23 cellular contexts compared by ENCODE assay signal in genomic region chr7:156614434-156615264, GRCh38. TPM values are rescaled to one million over a fixed set of nuclear protein-coding genes. Genes with fewer than 3 reads are reported as not detected.
DNase-seq lines count a peak whose midpoint lies in the region; FAIRE-seq lines count a peak whose summit lies in the region.
"Had no signal": no experiment of that assay in that cellular context is flagged by ENCODE, and none has a peak within 500 bp of the region (broad histone marks: within the 10 kb centered on the region; RNA-seq: fewer than 3 reads in every experiment).

No MANE protein-coding gene starts in this region.

- DNase-seq in DMS153 (lab: John Stamatoyannopoulos, UW) (peak; percentile 14), DMS153 treated with DMSO at 0.1 percent for 48 hours (lab: John Stamatoyannopoulos, UW; ENCODE audit: unreplicated experiment) (no peak), NCI-H774 (lab: John Stamatoyannopoulos, UW) (peak; percentile 23), inferior parietal cortex (ENCODE audit: extremely low spot score) (peak; percentile 9), small intestine (peak; percentile 90), NCI-H2227 treated with DMSO at 0.1 percent for 48 hours (lab: John Stamatoyannopoulos, UW) (no peak), medulla oblongata (ENCODE audit: extremely low spot score) (no peak), immature natural killer cell (no peak)
- DNase-seq: 8988T; activated naive CD8-positive, alpha-beta T cell treated with anti-CD3 and anti-CD28 coated beads, Interleukin-2, amount 50 U/mL, for 24 hours; BE2C; GF-D8; lower lobe of right lung; naive thymus-derived CD4-positive, alpha-beta T cell; NCI-H1105; NCI-H226; posterior cingulate gyrus; Right ventricle myocardium superior; stimulated activated CD4-positive, alpha-beta T cell treated with anti-CD3 and anti-CD28 coated beads, Interleukin-4, amount 100 ng/mL, for 4 hours had no signal

- H3K9me3 ChIP-seq in small intestine (ENCODE audit: control insufficient read depth, low read depth): no peaks in the 10 kb centered on the region
- H3K9me3 ChIP-seq: BE2C, gastroesophageal sphincter, lower lobe of right lung had no signal

- no peak for FAIRE-seq in small intestine (lab: Jason Lieb, UNC)
- FAIRE-seq: D721Med, GM12878 had no signal

- H3K4me3 Mint-ChIP-seq in immature natural killer cell: no peak overlapping the region
- H3K4me3 Mint-ChIP-seq: activated naive CD8-positive, alpha-beta T cell treated with anti-CD3 and anti-CD28 coated beads, Interleukin-2, amount 50 U/mL, for 24 hours; dendritic cell treated with granulocyte-macrophage colony-stimulating factor and Interleukin-4, amounts not matched to agents 40 ng/mL and 50 ng/mL, for 4 days had no signal

- H3K36me3 Mint-ChIP-seq in immature natural killer cell: peaks cover 0 to 5% (median 0%) of the 10 kb centered on the region in 3 donors

- peaks cover 8 to 17% (median 10%) of the 10 kb centered on the region in 3 donors for H3K27me3 Mint-ChIP-seq in immature natural killer cell (ENCODE audit: low read depth in 3 of 3)

- peaks cover 0 to 5% of the 10 kb centered on the region in 2 donors for H3K27me3 ChIP-seq in small intestine (ENCODE audit: control insufficient read depth in 2 of 2, insufficient read depth in 2 of 2, low read length in 2 of 2)

- H3K27ac Mint-ChIP-seq in immature natural killer cell: no peak overlapping the region
- H3K27ac Mint-ChIP-seq: activated naive CD8-positive, alpha-beta T cell treated with anti-CD3 and anti-CD28 coated beads, Interleukin-2, amount 50 U/mL, for 24 hours; dendritic cell treated with granulocyte-macrophage colony-stimulating factor and Interleukin-4, amounts not matched to agents 40 ng/mL and 50 ng/mL, for 4 days had no signal

- 14 to 59% (median 34%) methylated on average over 19 of the region's 19 CpGs for WGBS in small intestine, 3 donors

- H3K36me3 ChIP-seq in small intestine (ENCODE audit: control insufficient read depth in 2 of 2, insufficient read depth in 2 of 2, low read length in 2 of 2): no peaks in the 10 kb centered on the region
- H3K36me3 ChIP-seq: BE2C, gastroesophageal sphincter, lower lobe of right lung had no signal

- H3K4me1 ChIP-seq in small intestine (ENCODE audit: control insufficient read depth in 2 of 2, insufficient read depth in 1 of 2, low read depth in 1 of 2, low read length in 1 of 2): peaks cover 0 to 5% of the 10 kb centered on the region in 2 donors
- H3K4me1 ChIP-seq: BE2C had no signal

- H3K27ac ChIP-seq in small intestine (ENCODE audit: low read depth in 1 of 2, low read length in 1 of 2): peak overlapping the region; percentile 33 to 70
- H3K27ac ChIP-seq: gastroesophageal sphincter, lower lobe of right lung had no signal

- H3K4me1 Mint-ChIP-seq in immature natural killer cell: peaks cover 12 to 16% of the 10 kb centered on the region in 2 donors

- H3K4me3 ChIP-seq in small intestine (ENCODE audit: low read depth in 1 of 2, low read length in 2 of 2): no peak overlapping the region
- H3K4me3 ChIP-seq: gastroesophageal sphincter, GM12878, lower lobe of right lung had no signal

- H3K9me3 Mint-ChIP-seq in immature natural killer cell: peaks cover 0 to 2% (median 0%) of the 10 kb centered on the region in 6 donors
- H3K9me3 Mint-ChIP-seq: activated naive CD8-positive, alpha-beta T cell treated with anti-CD3 and anti-CD28 coated beads, Interleukin-2, amount 50 U/mL, for 24 hours; dendritic cell treated with granulocyte-macrophage colony-stimulating factor and Interleukin-4, amounts not matched to agents 40 ng/mL and 50 ng/mL, for 4 days had no signal

RNA-seq across cellular contexts. Expression of gene RNF32, which starts 25.9 kb away (rescaled TPM):
- 1 to 10 TPM; 1.1 to 1.6 (median 1.1) TPM for polyA plus RNA-seq in small intestine
- 1 to 10 TPM in 1 of 3 donors, under 1 TPM in 2; 0.32 to 4.7 (median 0.57) TPM for polyA plus RNA-seq in immature natural killer cell

Comparison
In these comparisons a context has a peak if more than half of its experiments do, and no peak if none do; other contexts are left out.
1. DNase-seq: peak in DMS153 (single experiment), NCI-H774 (single experiment), inferior parietal cortex (single experiment) and small intestine (single experiment); none in DMS153 treated with DMSO at 0.1 percent for 48 hours (single experiment), NCI-H2227 treated with DMSO at 0.1 percent for 48 hours (single experiment), medulla oblongata (single experiment) and immature natural killer cell (0 of 3).